Comparison of ENCODE assay signal across 1 cellular context in genomic region chr13:108777421-108778420, GRCh38.
TF ChIP-seq lines count a peak whose summit lies in the region.

No MANE protein-coding gene starts in this region.

TF ChIP-seq in HepG2, 621 proteins besides CTCF, POLR2A, EP300 and RAD21 (continued from another document):
- TF ChIP-seq ZNF792 (CRISPR knock-in tag; IDR thresholded peaks at IDR 0.05) (no peak), PITX1 (CRISPR knock-in tag; IDR thresholded peaks at IDR 0.05) (no peak), HNF4G (IDR thresholded peaks at IDR 0.05; ENCODE audit: borderline replicate concordance, low read depth, low read length) (no peak), HNF4G (CRISPR knock-in tag; IDR thresholded peaks at IDR 0.05; ENCODE audit: borderline replicate concordance, low read depth) (no peak), PATZ1 (CRISPR knock-in tag; IDR thresholded peaks at IDR 0.05) (no peak), FOXO1 (CRISPR knock-in tag; IDR thresholded peaks at IDR 0.05) (no peak), SNAPC4 (CRISPR knock-in tag; IDR thresholded peaks at IDR 0.05) (no peak), TCF12 (IDR thresholded peaks at IDR 0.05) (no peak), TCF12 (CRISPR knock-in tag; IDR thresholded peaks at IDR 0.05) (no peak), ZNF333 (CRISPR knock-in tag; IDR thresholded peaks at IDR 0.05; ENCODE audit: borderline replicate concordance) (no peak), ZNF616 (CRISPR knock-in tag; IDR thresholded peaks at IDR 0.05; ENCODE audit: low read depth) (no peak)
